ENCODE assay signal across 8 cellular contexts in genomic region chr14:35534130-35534883, GRCh38. TPM values are rescaled to one million over a fixed set of nuclear protein-coding genes. Genes with fewer than 3 reads are reported as not detected.
DNase-seq lines count a peak whose midpoint lies in the region; ATAC-seq and TF ChIP-seq lines count a peak whose summit lies in the region.

INSM2 (plus strand) TSS chr14:35534164; CDS start chr14:35534253, 89 bp downstream.

- peak within 1 kb of the TSS; percentile 57 for H3K4me3 Mint-ChIP-seq in activated CD4-positive, alpha-beta T cell treated with anti-CD3 and anti-CD28 coated beads, Interleukin-2, amount 10 ng/mL, durations not matched to agents 7 days and 5 days
- H3K4me3 Mint-ChIP-seq in osteocyte (ENCODE audit: unreplicated experiment), result peak within 1 kb of the TSS; percentile 69

- DNase-seq in AG20443 (ENCODE audit: low spot score), result peak; percentile 9
- peak; percentile 7 for DNase-seq in activated CD4-positive, alpha-beta T cell treated with anti-CD3 and anti-CD28 coated beads, Interleukin-2, amount 10 ng/mL, durations not matched to agents 7 days and 5 days
- peak; percentile 1 for DNase-seq in fibroblast of the aortic adventitia (ENCODE audit: low read depth)
- DNase-seq in osteocyte (ENCODE audit: extremely low spot score, unreplicated experiment), result no peak
- DNase-seq in stimulated activated naive CD4-positive, alpha-beta T cell treated with Interleukin-2 at 50 U/mL for 16 hours (lab: John Stamatoyannopoulos, UW), result no peak
- no peak for DNase-seq in NCI-H1417 treated with DMSO at 0.1 percent for 48 hours (lab: John Stamatoyannopoulos, UW)

- no peak within 1 kb of the TSS for H3K27ac Mint-ChIP-seq in activated CD4-positive, alpha-beta T cell treated with anti-CD3 and anti-CD28 coated beads, Interleukin-2, amount 10 ng/mL, durations not matched to agents 7 days and 5 days
- no peak within 1 kb of the TSS for H3K27ac Mint-ChIP-seq in osteocyte (ENCODE audit: unreplicated experiment)

- H3K4me1 Mint-ChIP-seq in activated CD4-positive, alpha-beta T cell treated with anti-CD3 and anti-CD28 coated beads, Interleukin-2, amount 10 ng/mL, durations not matched to agents 7 days and 5 days, result peaks cover 14% of the 10 kb centered on the region
- peaks cover 10% of the 10 kb centered on the region for H3K4me1 Mint-ChIP-seq in osteocyte (ENCODE audit: unreplicated experiment)

- TF ChIP-seq CTCF in fibroblast of the aortic adventitia (IDR thresholded peaks at IDR 0.05; ENCODE audit: insufficient read depth, low read length) (no peak), osteocyte (IDR thresholded peaks at IDR 0.05) (peak; percentile 11)

- H3K4me3 ChIP-seq in fibroblast of the aortic adventitia (ENCODE audit: low read depth, low read length), result peak within 1 kb of the TSS; percentile 68

- peaks cover 60% of the 10 kb centered on the region for H3K27me3 Mint-ChIP-seq in activated CD4-positive, alpha-beta T cell treated with anti-CD3 and anti-CD28 coated beads, Interleukin-2, amount 10 ng/mL, durations not matched to agents 7 days and 5 days
- H3K27me3 Mint-ChIP-seq in osteocyte (ENCODE audit: unreplicated experiment), result peaks cover 56% of the 10 kb centered on the region

- ATAC-seq in GM19023 (IDR thresholded peaks at IDR 0.05; ENCODE audit: unreplicated experiment), result peak; percentile 12
- ATAC-seq in HG03469 (IDR thresholded peaks at IDR 0.05; ENCODE audit: unreplicated experiment), result peak; percentile 5

- no peaks in the 10 kb centered on the region for H3K36me3 Mint-ChIP-seq in activated CD4-positive, alpha-beta T cell treated with anti-CD3 and anti-CD28 coated beads, Interleukin-2, amount 10 ng/mL, durations not matched to agents 7 days and 5 days (ENCODE audit: low read depth)
- H3K36me3 Mint-ChIP-seq in osteocyte (ENCODE audit: unreplicated experiment), result peaks cover 4% of the 10 kb centered on the region

- POLR2A ChIA-PET in activated CD4-positive, alpha-beta T cell treated with anti-CD3 and anti-CD28 coated beads, Interleukin-2, amount 10 ng/mL, durations not matched to agents 7 days and 5 days (lab: Charles Lee), result no interaction called here

- H3K9me3 Mint-ChIP-seq in activated CD4-positive, alpha-beta T cell treated with anti-CD3 and anti-CD28 coated beads, Interleukin-2, amount 10 ng/mL, durations not matched to agents 7 days and 5 days, result no peaks in the 10 kb centered on the region
- H3K9me3 Mint-ChIP-seq in osteocyte (ENCODE audit: unreplicated experiment), result no peaks in the 10 kb centered on the region

- CTCF ChIA-PET in activated CD4-positive, alpha-beta T cell treated with anti-CD3 and anti-CD28 coated beads, Interleukin-2, amount 10 ng/mL, durations not matched to agents 7 days and 5 days (lab: Charles Lee), result interaction anchor here (1.1 to 1.2 kb wide), 2 partner anchors 57 to 84 kb away, joined by 3 read pairs; no protein-coding TSS in a partner anchor

RNA-seq across cellular contexts. Expression of gene INSM2, which starts in this region (rescaled TPM):
- total RNA-seq in activated CD4-positive, alpha-beta T cell treated with anti-CD3 and anti-CD28 coated beads, Interleukin-2, amount 10 ng/mL, durations not matched to agents 7 days and 5 days, result not detected
- total RNA-seq in fibroblast of the aortic adventitia (ENCODE audit: low replicate concordance), result not detected in 2 replicates
- not detected in 2 replicates for total RNA-seq in osteocyte

Comparison
In these comparisons a context has a peak if more than half of its experiments do, and no peak if none do; other contexts are left out.
1. Peak in DNase-seq in activated CD4-positive, alpha-beta T cell treated with anti-CD3 and anti-CD28 coated beads, Interleukin-2, amount 10 ng/mL, durations not matched to agents 7 days and 5 days; RNA of the gene not detected or under 1 TPM.
2. Peak in DNase-seq and H3K4me3 ChIP-seq in fibroblast of the aortic adventitia; RNA of the gene not detected or under 1 TPM.